Comparison of ENCODE assay signal across 9 cellular contexts in the genomic region with DNA sequence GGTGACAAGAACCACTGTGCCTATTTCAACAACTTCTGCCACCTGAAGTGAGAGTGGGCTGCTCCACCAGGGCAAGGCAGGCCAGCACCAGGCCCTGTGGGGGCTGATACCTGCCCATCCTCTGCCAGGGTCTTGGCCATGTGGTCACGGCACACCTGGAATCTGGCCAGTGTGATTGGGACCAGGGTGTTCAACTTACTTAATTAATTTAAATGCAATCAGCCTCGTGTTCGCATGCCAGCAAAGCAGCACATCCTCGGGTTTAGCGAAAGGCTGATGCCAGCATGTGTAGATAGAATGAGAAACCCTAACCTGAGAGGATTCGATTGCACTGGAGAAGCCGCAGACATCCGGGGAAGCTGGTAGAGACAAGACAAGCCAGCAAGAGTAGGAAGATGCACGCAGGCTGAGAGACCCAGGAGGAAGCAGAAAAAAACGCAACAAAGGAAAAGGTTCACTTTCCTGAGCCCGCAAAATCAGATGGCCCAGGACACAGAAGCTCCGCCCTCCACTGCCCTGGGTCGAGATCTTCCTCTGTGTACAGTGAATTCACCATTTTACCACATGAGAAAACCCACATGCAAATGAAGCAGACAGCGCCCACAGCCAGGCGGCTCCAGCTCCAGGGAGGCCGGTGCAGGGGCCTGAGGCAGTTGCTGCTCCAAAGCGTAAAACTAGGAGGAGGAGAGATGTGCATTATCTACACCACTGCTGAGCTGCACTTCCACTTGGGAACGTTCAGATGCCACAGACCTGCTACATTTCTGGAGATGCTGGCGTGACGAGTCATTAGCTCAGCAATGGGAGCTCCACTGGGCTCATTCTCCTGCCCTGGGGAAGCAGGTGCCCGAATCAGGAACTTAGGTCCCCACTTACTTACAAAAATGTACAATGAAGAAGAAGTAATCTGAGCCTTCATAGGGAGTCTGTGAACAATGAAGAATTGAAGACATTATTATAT.
DNase-seq lines count a peak whose midpoint lies in the region; ATAC-seq and TF ChIP-seq lines count a peak whose summit lies in the region.
"Had no signal": no experiment of that assay in that cellular context is flagged by ENCODE, and none has a peak within 500 bp of the region (broad histone marks: within the 10 kb centered on the region; RNA-seq: fewer than 3 reads in every experiment).

No MANE protein-coding gene starts in this region.

- H3K36me3 ChIP-seq in RWPE2 (ENCODE audit: low read depth): no peaks in the 10 kb centered on the region
- H3K36me3 ChIP-seq in endodermal cell (ENCODE audit: control insufficient read depth, insufficient read depth, low read length): no peaks in the 10 kb centered on the region
- no peaks in the 10 kb centered on the region for H3K36me3 ChIP-seq in ascending aorta

- DNase-seq in RWPE2 (ENCODE audit: low spot score): no peak
- peak; percentile 44 for DNase-seq in endodermal cell
- no peak for DNase-seq in DMS 273 treated with DMSO at 0.1 percent for 48 hours (lab: John Stamatoyannopoulos, UW)
- DNase-seq in dedifferentiated amniotic fluid mesenchymal stem cell (ENCODE audit: extremely low spot score): no peak
- no peak for DNase-seq in ascending aorta (ENCODE audit: low spot score in 2 of 2)
- no peak for DNase-seq in NCI-H82 (lab: John Stamatoyannopoulos, UW)

- no peak overlapping the region for H3K27ac Mint-ChIP-seq in endodermal cell
- H3K27ac Mint-ChIP-seq: dendritic cell treated with granulocyte-macrophage colony-stimulating factor and Interleukin-4, amounts not matched to agents 40 ng/mL and 50 ng/mL, for 4 days had no signal

- no peak overlapping the region for H3K4me3 Mint-ChIP-seq in endodermal cell
- H3K4me3 Mint-ChIP-seq: dendritic cell treated with granulocyte-macrophage colony-stimulating factor and Interleukin-4, amounts not matched to agents 40 ng/mL and 50 ng/mL, for 4 days had no signal

- H3K27ac ChIP-seq in RWPE2 (ENCODE audit: poor library complexity, severe bottlenecking): no peak overlapping the region
- H3K27ac ChIP-seq in endodermal cell (ENCODE audit: low read depth, low read length): no peak overlapping the region
- no peak overlapping the region for H3K27ac ChIP-seq in ascending aorta

- H3K4me3 ChIP-seq in RWPE2 (ENCODE audit: severe bottlenecking) (no peak overlapping the region), endodermal cell (ENCODE audit: low read length) (no peak overlapping the region), ascending aorta (no peak overlapping the region)

- TF ChIP-seq CTCF in RWPE2 (IDR thresholded peaks at IDR 0.05; ENCODE audit: poor library complexity, severe bottlenecking): no peak
- TF ChIP-seq CTCF in endodermal cell (conservative IDR thresholded peaks at IDR 0.05): no peak
- TF ChIP-seq CTCF in ascending aorta (IDR thresholded peaks at IDR 0.05): no peak

- peaks cover 9% of the 10 kb centered on the region for H3K27me3 Mint-ChIP-seq in endodermal cell (ENCODE audit: insufficient read depth)

- no peak overlapping the region for H3K9ac ChIP-seq in endodermal cell (ENCODE audit: extremely low read depth, low read length, poor library complexity, severe bottlenecking)

- no peaks in the 10 kb centered on the region for H3K4me1 ChIP-seq in RWPE2 (ENCODE audit: insufficient read depth, poor library complexity, severe bottlenecking)
- H3K4me1 ChIP-seq in endodermal cell (ENCODE audit: control insufficient read depth, insufficient read depth, low read length): no peaks in the 10 kb centered on the region
- H3K4me1 ChIP-seq in ascending aorta: no peaks in the 10 kb centered on the region

- intact Hi-C loops in ascending aorta (cut with DNase I): no loop called here

- H3K9me3 Mint-ChIP-seq in endodermal cell: no peaks in the 10 kb centered on the region
- H3K9me3 Mint-ChIP-seq: dendritic cell treated with granulocyte-macrophage colony-stimulating factor and Interleukin-4, amounts not matched to agents 40 ng/mL and 50 ng/mL, for 4 days had no signal

- H3K36me3 Mint-ChIP-seq in endodermal cell (ENCODE audit: low read depth): no peaks in the 10 kb centered on the region

- peak; percentile 92 for ATAC-seq in GM18520 (IDR thresholded peaks at IDR 0.05; ENCODE audit: unreplicated experiment)
- ATAC-seq in HG02884 (IDR thresholded peaks at IDR 0.05; ENCODE audit: unreplicated experiment): peak; percentile 82
- peak; percentile 17; the same call in 2 of the 3 replicates for ATAC-seq in RWPE2 (ENCODE audit: low read depth)

- 82 to 85% methylated on average over 19 to 21 of the region's 21 CpGs for WGBS in endodermal cell (ENCODE audit: insufficient coverage in 1 of 2, insufficient read length in 1 of 2), 2 experiments

- H3K9me3 ChIP-seq in RWPE2 (ENCODE audit: severe bottlenecking): no peaks in the 10 kb centered on the region
- no peaks in the 10 kb centered on the region for H3K9me3 ChIP-seq in endodermal cell (ENCODE audit: control insufficient read depth, low read length)
- H3K9me3 ChIP-seq in ascending aorta: no peaks in the 10 kb centered on the region

- H3K27me3 ChIP-seq in RWPE2 (ENCODE audit: insufficient read depth, poor library complexity, severe bottlenecking): no peaks in the 10 kb centered on the region
- no peaks in the 10 kb centered on the region for H3K27me3 ChIP-seq in endodermal cell (ENCODE audit: control insufficient read depth, insufficient read depth, low read length, poor library complexity, severe bottlenecking)
- H3K27me3 ChIP-seq in ascending aorta: no peaks in the 10 kb centered on the region

- H3K4me1 Mint-ChIP-seq in endodermal cell: no peaks in the 10 kb centered on the region

Comparison
In these comparisons a context has a peak if more than half of its experiments do, and no peak if none do; other contexts are left out.
1. ATAC-seq: peak in every context shown above with its lines; median percentile 92 in GM18520; 82 in HG02884; 17 in RWPE2.